Comparison of ENCODE assay signal across 11 cellular contexts in genomic region chr4:180827610-180828009, GRCh38.
DNase-seq lines count a peak whose midpoint lies in the region; ATAC-seq and TF ChIP-seq lines count a peak whose summit lies in the region.
"Had no signal": no experiment of that assay in that cellular context is flagged by ENCODE, and none has a peak within 500 bp of the region (broad histone marks: within the 10 kb centered on the region; RNA-seq: fewer than 3 reads in every experiment).

No MANE protein-coding gene starts in this region.

- no peaks in the 10 kb centered on the region for H3K27me3 ChIP-seq in adipocyte (replicated peaks; ENCODE audit: control insufficient read depth, insufficient read depth, low read length)
- H3K27me3 ChIP-seq in right cardiac atrium (ENCODE audit: control insufficient read depth, insufficient read depth): no peaks in the 10 kb centered on the region
- no peaks in the 10 kb centered on the region for H3K27me3 ChIP-seq in stomach smooth muscle (ENCODE audit: control insufficient read depth in 1 of 2, insufficient read depth in 2 of 2, low read length in 2 of 2)
- no peaks in the 10 kb centered on the region for H3K27me3 ChIP-seq in thyroid gland
- H3K27me3 ChIP-seq in HAP-1 (ENCODE audit: low read depth): no peaks in the 10 kb centered on the region
- H3K27me3 ChIP-seq in left lung: no peaks in the 10 kb centered on the region

- H3K4me3 ChIP-seq in adipocyte (ENCODE audit: low read length) (peak overlapping the region; percentile 80), right cardiac atrium (ENCODE audit: low read length) (peak overlapping the region; percentile 71), stomach smooth muscle (ENCODE audit: low read length in 2 of 2) (peak overlapping the region; percentile 55 to 72), thyroid gland (replicated peaks in 1 of 3) (no peak overlapping the region), HAP-1 (no peak overlapping the region), left lung (no peak overlapping the region)

- no peak for ATAC-seq in right cardiac atrium
- no peak for ATAC-seq in left lung

- H3K9ac ChIP-seq in adipocyte (ENCODE audit: low read length) (peak overlapping the region; percentile 64), stomach smooth muscle (ENCODE audit: low read length in 2 of 2) (peak overlapping the region; percentile 31 to 55)

- 68% methylated on average over 4 of the region's 4 CpGs for WGBS in right cardiac atrium
- WGBS in thyroid gland, 2 donors: 64 to 65% methylated on average over 4 of the region's 4 CpGs

- H3K27ac ChIP-seq in right cardiac atrium (ENCODE audit: low read length): no peak overlapping the region
- no peak overlapping the region for H3K27ac ChIP-seq in stomach smooth muscle (ENCODE audit: low read length)
- no peak overlapping the region for H3K27ac ChIP-seq in thyroid gland
- H3K27ac ChIP-seq in left lung: no peak overlapping the region

- no peak for TF ChIP-seq POLR2A in thyroid gland (IDR thresholded peaks at IDR 0.05)

- H3K9me3 ChIP-seq in adipocyte (ENCODE audit: control insufficient read depth, low read length) (no peaks in the 10 kb centered on the region), right cardiac atrium (ENCODE audit: control insufficient read depth, low read length) (no peaks in the 10 kb centered on the region), stomach smooth muscle (ENCODE audit: control insufficient read depth in 2 of 2, low read length in 2 of 2) (no peaks in the 10 kb centered on the region), thyroid gland (no peaks in the 10 kb centered on the region), HAP-1 (no peaks in the 10 kb centered on the region), left lung (no peaks in the 10 kb centered on the region)

- H3K36me3 ChIP-seq in adipocyte (ENCODE audit: control insufficient read depth, insufficient read depth, low read length, severe bottlenecking) (no peaks in the 10 kb centered on the region), stomach smooth muscle (ENCODE audit: control insufficient read depth in 2 of 2, insufficient read depth in 2 of 2, low read length in 2 of 2) (no peaks in the 10 kb centered on the region), thyroid gland (no peaks in the 10 kb centered on the region), HAP-1 (replicated peaks) (no peaks in the 10 kb centered on the region), left lung (no peaks in the 10 kb centered on the region)

- in situ Hi-C loops in HAP-1 (cut with MboI; ENCODE audit: low sequenced_read_pairs): loop anchor here (25.0 kb wide), 1 partner anchor 710 kb away; no protein-coding TSS in a partner anchor

- peak; percentile 77 for DNase-seq in HPDE6-E6E7 (ENCODE audit: extremely low spot score)
- no peak for DNase-seq in adipocyte (ENCODE audit: low read depth)
- DNase-seq in right cardiac atrium: no peak
- DNase-seq in thyroid gland: no peak
- no peak for DNase-seq in HAP-1 (ENCODE audit: low spot score in 2 of 2)
- DNase-seq in left lung: no peak
- DNase-seq in NCI-H446 treated with DMSO at 0.1 percent for 48 hours (lab: John Stamatoyannopoulos, UW): no peak
- DNase-seq: activated naive CD4-positive, alpha-beta T cell treated with anti-CD3 and anti-CD28 coated beads, Interleukin-2, amount 50 U/mL, for 16 hours; naive B cell; NCI-H446 had no signal

- intact Hi-C loops in right cardiac atrium (cut with DNase I): no loop called here
- intact Hi-C loops in thyroid gland (cut with DNase I): no loop called here
- intact Hi-C loops in left lung (cut with DNase I): no loop called here

- peaks cover 5% of the 10 kb centered on the region for H3K4me1 ChIP-seq in adipocyte (ENCODE audit: control insufficient read depth, insufficient read depth, low read length)
- H3K4me1 ChIP-seq in right cardiac atrium (ENCODE audit: control insufficient read depth, insufficient read depth, low read length): no peaks in the 10 kb centered on the region
- H3K4me1 ChIP-seq in stomach smooth muscle (ENCODE audit: control insufficient read depth, insufficient read depth, low read length): peaks cover 3% of the 10 kb centered on the region
- H3K4me1 ChIP-seq in thyroid gland: no peaks in the 10 kb centered on the region
- H3K4me1 ChIP-seq in HAP-1: peaks cover 27% of the 10 kb centered on the region
- H3K4me1 ChIP-seq in left lung: no peaks in the 10 kb centered on the region

- no peak for TF ChIP-seq CTCF in thyroid gland (IDR thresholded peaks at IDR 0.05)
- no peak for TF ChIP-seq CTCF in left lung (IDR thresholded peaks at IDR 0.05)

Comparison
In these comparisons a context has a peak if more than half of its experiments do, and no peak if none do; other contexts are left out.
1. H3K4me3 ChIP-seq: peak in adipocyte (single experiment), right cardiac atrium (single experiment) and stomach smooth muscle (2 of 2); none in thyroid gland (0 of 3), HAP-1 (single experiment) and left lung (0 of 2).